10 cellular contexts compared by ENCODE assay signal in genomic region chr2:43133708-43134570, GRCh38.
A peak's percentile ranks its signal among the peaks of the same experiment; 100 is the strongest.
DNase-seq lines count a peak whose midpoint lies in the region; ATAC-seq and TF ChIP-seq lines count a peak whose summit lies in the region.
"Had no signal": no experiment of that assay in that cellular context is flagged by ENCODE, and none has a peak within 500 bp of the region (broad histone marks: within the 10 kb centered on the region; RNA-seq: fewer than 3 reads in every experiment).

No MANE protein-coding gene starts in this region.

- H3K4me3 ChIP-seq in left ventricle myocardium inferior = no peak overlapping the region
- H3K4me3 ChIP-seq in gastroesophageal sphincter = no peak overlapping the region
- H3K4me3 ChIP-seq: SK-N-MC had no signal

- no peak for TF ChIP-seq EP300 in gastroesophageal sphincter (IDR thresholded peaks at IDR 0.05)

- H3K27ac ChIP-seq in left ventricle myocardium inferior (replicated peaks) = peak overlapping the region; percentile 46
- H3K27ac ChIP-seq in gastroesophageal sphincter = peak overlapping the region in 2 of 4 donors; percentile 20 to 76
- H3K27ac ChIP-seq: C4-2B, SK-N-MC had no signal

- no peaks in the 10 kb centered on the region for H3K9me3 ChIP-seq in left ventricle myocardium inferior (replicated peaks)
- no peaks in the 10 kb centered on the region for H3K9me3 ChIP-seq in gastroesophageal sphincter

- H3K4me1 ChIP-seq in left ventricle myocardium inferior (peaks cover 58% of the 10 kb centered on the region), gastroesophageal sphincter (peaks cover 0 to 66% (median 12%) of the 10 kb centered on the region in 3 donors)

- DNase-seq in Ammon's horn (ENCODE audit: low spot score) = peak; percentile 83
- peak; percentile 76 to 80 for DNase-seq in Kasumi-1 (lab: John Stamatoyannopoulos, UW)
- DNase-seq in activated CD8-positive, alpha-beta memory T cell treated with anti-CD3 and anti-CD28 coated beads for 4 hours (ENCODE audit: low read depth in 2 of 2) = peak; percentile 45 to 50
- no peak for DNase-seq in left ventricle myocardium inferior
- peak; percentile 60 to 65 for DNase-seq in stimulated activated CD8-positive, alpha-beta memory T cell treated with anti-CD3 and anti-CD28 coated beads, Interleukin-15, amount 100 ng/mL, for 48 hours (ENCODE audit: low read depth in 2 of 2)
- DNase-seq in foreskin melanocyte = no peak

- H3K36me3 ChIP-seq in left ventricle myocardium inferior = no peaks in the 10 kb centered on the region
- no peaks in the 10 kb centered on the region for H3K36me3 ChIP-seq in gastroesophageal sphincter

- ATAC-seq in HG03469 (IDR thresholded peaks at IDR 0.05; ENCODE audit: unreplicated experiment) (no peak), gastroesophageal sphincter (no peak)

- no peak for TF ChIP-seq POLR2A in gastroesophageal sphincter (IDR thresholded peaks at IDR 0.05)

- no peaks in the 10 kb centered on the region for H3K27me3 ChIP-seq in left ventricle myocardium inferior (ENCODE audit: low read depth)
- H3K27me3 ChIP-seq in gastroesophageal sphincter = no peaks in the 10 kb centered on the region

- 76 to 100% methylated on average over 5 to 11 of the region's 21 CpGs for WGBS in gastroesophageal sphincter (ENCODE audit: low coverage in 1 of 2), 2 donors

- intact Hi-C loops in left ventricle myocardium inferior (cut with micrococcal nuclease) = loop anchor here (10.0 kb wide), 2 partner anchors 91 to 309 kb away; partner anchors contain the start of gene ZFP36L2

- no peak for TF ChIP-seq CTCF in left ventricle myocardium inferior (IDR thresholded peaks at IDR 0.05; ENCODE audit: borderline replicate concordance)
- no peak for TF ChIP-seq CTCF in gastroesophageal sphincter (IDR thresholded peaks at IDR 0.05)

Comparison
In these comparisons a context has a peak if more than half of its experiments do, and no peak if none do; other contexts are left out.
1. DNase-seq: peak in Ammon's horn (single experiment), Kasumi-1 (2 of 2), activated CD8-positive, alpha-beta memory T cell treated with anti-CD3 and anti-CD28 coated beads for 4 hours (2 of 2) and stimulated activated CD8-positive, alpha-beta memory T cell treated with anti-CD3 and anti-CD28 coated beads, Interleukin-15, amount 100 ng/mL, for 48 hours (2 of 2); none in left ventricle myocardium inferior (single experiment) and foreskin melanocyte (single experiment).